In genomic region chr12:55926738-55927587, GRCh38 we compare ENCODE assay signal across 8 cellular contexts. TPM values are rescaled to one million over a fixed set of nuclear protein-coding genes. Genes with fewer than 3 reads are reported as not detected.
A peak's percentile ranks its signal among the peaks of the same experiment; 100 is the strongest.
DNase-seq lines count a peak whose midpoint lies in the region; ATAC-seq and TF ChIP-seq lines count a peak whose summit lies in the region.

No MANE protein-coding gene starts in this region.

- POLR2A ChIA-PET in CD4-positive, alpha-beta T cell (lab: Charles Lee), result interaction anchor here (0.6 to 18.6 kb wide), 24 partner anchors 9 to 1647 kb away, joined by 3 to 251 read pairs (median 5); partner anchors contain the start of genes CBX5, DNAJC14, ORMDL2 and PA2G4
- POLR2A ChIA-PET in activated CD4-positive, alpha-beta memory T cell treated with anti-CD3 and anti-CD28 coated beads, Interleukin-2, amount 10 ng/mL, durations not matched to agents 7 days and 5 days (lab: Charles Lee), result interaction anchor here (0.7 to 8.1 kb wide), 38 partner anchors 10 to 433 kb away, joined by 3 to 122 read pairs (median 4); partner anchors contain the start of genes BLOC1S1, CD63, DNAJC14 and IKZF4

- peak; percentile 83 to 90 (median 86) for DNase-seq in CD4-positive, alpha-beta T cell
- peak; percentile 88 for DNase-seq in HK-2 (ENCODE audit: unreplicated experiment)
- peak; percentile 86 for DNase-seq in NCI-H82 treated with DMSO at 0.1 percent for 48 hours (lab: John Stamatoyannopoulos, UW; ENCODE audit: unreplicated experiment)
- DNase-seq in activated CD4-positive, alpha-beta memory T cell treated with anti-CD3 and anti-CD28 coated beads, Interleukin-2, amount 10 ng/mL, durations not matched to agents 7 days and 5 days, result peak; percentile 95
- DNase-seq in ecto neural progenitor cell (ENCODE audit: low spot score), result peak; percentile 98
- peak; percentile 87 for DNase-seq in lung (ENCODE audit: low spot score)
- DNase-seq in stimulated activated CD4-positive, alpha-beta T cell treated with anti-CD3 and anti-CD28 coated beads, TNF-alpha, amount 100 ng/mL, for 24 hours (ENCODE audit: low read depth in 3 of 3), result peak; percentile 83 to 93 (median 87)

- H3K36me3 Mint-ChIP-seq in CD4-positive, alpha-beta T cell (ENCODE audit: low read depth), result peaks cover 68% of the 10 kb centered on the region
- peaks cover 54% of the 10 kb centered on the region for H3K36me3 Mint-ChIP-seq in activated CD4-positive, alpha-beta memory T cell treated with anti-CD3 and anti-CD28 coated beads, Interleukin-2, amount 10 ng/mL, durations not matched to agents 7 days and 5 days (ENCODE audit: low read depth)

- peak overlapping the region; percentile 88 for H3K4me3 ChIP-seq in lung

- H3K27ac Mint-ChIP-seq in CD4-positive, alpha-beta T cell, result peak overlapping the region; percentile 97
- peak overlapping the region; percentile 96 for H3K27ac Mint-ChIP-seq in activated CD4-positive, alpha-beta memory T cell treated with anti-CD3 and anti-CD28 coated beads, Interleukin-2, amount 10 ng/mL, durations not matched to agents 7 days and 5 days

- H3K9me3 ChIP-seq in CD4-positive, alpha-beta T cell (ENCODE audit: control insufficient read depth, low read length), result no peaks in the 10 kb centered on the region
- H3K9me3 ChIP-seq in lung (ENCODE audit: control insufficient read depth in 2 of 2, insufficient read depth in 1 of 2, low read length in 1 of 2), result no peaks in the 10 kb centered on the region

- TF ChIP-seq CTCF in CD4-positive, alpha-beta T cell (IDR thresholded peaks at IDR 0.05), result peak; percentile 86
- TF ChIP-seq CTCF in lung (IDR thresholded peaks at IDR 0.05; ENCODE audit: control extremely low read depth, extremely low read depth), result peak; percentile 31

- peaks cover 0 to 2% of the 10 kb centered on the region in 2 donors for H3K4me1 ChIP-seq in lung (ENCODE audit: control insufficient read depth in 2 of 2, insufficient read depth in 2 of 2, low read length in 2 of 2)

- peak overlapping the region; percentile 93 for H3K27ac ChIP-seq in CD4-positive, alpha-beta T cell (ENCODE audit: low read depth, low read length)
- peak overlapping the region; percentile 81 to 96 for H3K27ac ChIP-seq in lung (ENCODE audit: low read depth in 1 of 2, low read length in 1 of 2)

- no peaks in the 10 kb centered on the region for H3K27me3 ChIP-seq in CD4-positive, alpha-beta T cell (ENCODE audit: control insufficient read depth, insufficient read depth, low read length)
- no peaks in the 10 kb centered on the region for H3K27me3 ChIP-seq in lung (ENCODE audit: control insufficient read depth, insufficient read depth)

- no peaks in the 10 kb centered on the region for H3K27me3 Mint-ChIP-seq in CD4-positive, alpha-beta T cell
- H3K27me3 Mint-ChIP-seq in activated CD4-positive, alpha-beta memory T cell treated with anti-CD3 and anti-CD28 coated beads, Interleukin-2, amount 10 ng/mL, durations not matched to agents 7 days and 5 days, result no peaks in the 10 kb centered on the region

- H3K9me3 Mint-ChIP-seq in CD4-positive, alpha-beta T cell, result no peaks in the 10 kb centered on the region
- H3K9me3 Mint-ChIP-seq in activated CD4-positive, alpha-beta memory T cell treated with anti-CD3 and anti-CD28 coated beads, Interleukin-2, amount 10 ng/mL, durations not matched to agents 7 days and 5 days, result no peaks in the 10 kb centered on the region

- intact Hi-C loops in CD4-positive, alpha-beta T cell (cut with DNase I, micrococcal nuclease), result loop anchor here (1.0 to 5.0 kb wide), 4 partner anchors 13 to 190 kb away; partner anchors contain the start of genes RPL41 (in 2 of the 2), ZC3H10 (in 2 of the 2) and SARNP (in 1 of the 2)

- peaks cover 56% of the 10 kb centered on the region for H3K4me1 Mint-ChIP-seq in CD4-positive, alpha-beta T cell (ENCODE audit: low read depth)
- H3K4me1 Mint-ChIP-seq in activated CD4-positive, alpha-beta memory T cell treated with anti-CD3 and anti-CD28 coated beads, Interleukin-2, amount 10 ng/mL, durations not matched to agents 7 days and 5 days, result peaks cover 53% of the 10 kb centered on the region

- WGBS in lung, 2 donors, result 0% methylated on average over 42 of the region's 42 CpGs

- CTCF ChIA-PET in CD4-positive, alpha-beta T cell (lab: Charles Lee), result interaction anchor here (0.5 to 8.9 kb wide), 22 partner anchors 9 to 189 kb away, joined by 3 to 86 read pairs (median 3); partner anchors contain the start of genes DNAJC14, ORMDL2, RAB5B and SARNP
- CTCF ChIA-PET in activated CD4-positive, alpha-beta memory T cell treated with anti-CD3 and anti-CD28 coated beads, Interleukin-2, amount 10 ng/mL, durations not matched to agents 7 days and 5 days (lab: Charles Lee), result interaction anchor here (0.7 to 7.5 kb wide), 26 partner anchors 9 to 433 kb away, joined by 3 to 59 read pairs (median 4); partner anchors contain the start of genes BLOC1S1, DNAJC14, ORMDL2 and RAB5B

- peak; percentile 32 for ATAC-seq in CD4-positive, alpha-beta T cell (ENCODE audit: poor library complexity)
- ATAC-seq in GM19438 (IDR thresholded peaks at IDR 0.05; ENCODE audit: low read depth, unreplicated experiment) (peak; percentile 48), lung (ENCODE audit: insufficient read depth, low FRiP score) (peak; percentile 81)

- peaks cover 0 to 3% of the 10 kb centered on the region in 2 donors for H3K36me3 ChIP-seq in lung (ENCODE audit: control insufficient read depth in 2 of 2, insufficient read depth in 2 of 2, low read length in 2 of 2)

- H3K4me3 Mint-ChIP-seq in CD4-positive, alpha-beta T cell, result peak overlapping the region; percentile 96
- peak overlapping the region; percentile 91 for H3K4me3 Mint-ChIP-seq in activated CD4-positive, alpha-beta memory T cell treated with anti-CD3 and anti-CD28 coated beads, Interleukin-2, amount 10 ng/mL, durations not matched to agents 7 days and 5 days

RNA-seq across cellular contexts. Expression of gene PYM1, which starts 0.7 kb away (rescaled TPM):
- total RNA-seq in CD4-positive, alpha-beta T cell, result 10 to 100 TPM; 13.7 to 16.7 TPM
- 10 to 100 TPM; 54.2 to 56.0 TPM for total RNA-seq in activated CD4-positive, alpha-beta memory T cell treated with anti-CD3 and anti-CD28 coated beads, Interleukin-2, amount 10 ng/mL, durations not matched to agents 7 days and 5 days
- total RNA-seq in lung, result 10 to 100 TPM; 32.0 to 32.3 TPM
- polyA plus RNA-seq in lung, result 10 to 100 TPM; 37.7 to 44.9 TPM

RNA-seq across cellular contexts. Expression of gene DGKA, which starts 4.0 kb away (rescaled TPM):
- total RNA-seq in CD4-positive, alpha-beta T cell, result 100 to 1,000 TPM; 799 to 818 TPM
- total RNA-seq in activated CD4-positive, alpha-beta memory T cell treated with anti-CD3 and anti-CD28 coated beads, Interleukin-2, amount 10 ng/mL, durations not matched to agents 7 days and 5 days, result 100 to 1,000 TPM; 427 to 431 TPM
- total RNA-seq in lung, result 10 to 100 TPM; 33.7 to 41.1 TPM
- polyA plus RNA-seq in lung, result 10 to 100 TPM; 19.3 to 28.0 TPM

RNA-seq across cellular contexts. Expression of gene PMEL, which starts 38.9 kb away (rescaled TPM):
- not detected for total RNA-seq in CD4-positive, alpha-beta T cell
- total RNA-seq in activated CD4-positive, alpha-beta memory T cell treated with anti-CD3 and anti-CD28 coated beads, Interleukin-2, amount 10 ng/mL, durations not matched to agents 7 days and 5 days, result under 1 TPM; 0.33 to 0.60 TPM
- total RNA-seq in lung, result 1 to 10 TPM in 1 of 2 donors, under 1 TPM in 1; 0.43 to 1.7 TPM
- 1 to 10 TPM; 1.0 to 1.1 TPM for polyA plus RNA-seq in lung

RNA-seq across cellular contexts. Expression of gene CDK2, which starts 39.7 kb away (rescaled TPM):
- 10 to 100 TPM; 15.8 to 16.0 TPM for total RNA-seq in CD4-positive, alpha-beta T cell
- 10 to 100 TPM; 88.9 to 98.9 TPM for total RNA-seq in activated CD4-positive, alpha-beta memory T cell treated with anti-CD3 and anti-CD28 coated beads, Interleukin-2, amount 10 ng/mL, durations not matched to agents 7 days and 5 days
- total RNA-seq in lung, result 10 to 100 TPM; 27.4 to 28.0 TPM
- polyA plus RNA-seq in lung, result 10 to 100 TPM; 13.0 to 25.5 TPM

RNA-seq across cellular contexts. Expression of gene RAB5B, which starts 46.9 kb away (rescaled TPM):
- 10 to 100 TPM; 21.6 to 27.4 TPM for total RNA-seq in CD4-positive, alpha-beta T cell
- total RNA-seq in activated CD4-positive, alpha-beta memory T cell treated with anti-CD3 and anti-CD28 coated beads, Interleukin-2, amount 10 ng/mL, durations not matched to agents 7 days and 5 days, result 10 to 100 TPM; 70.1 to 71.5 TPM
- 100 to 1,000 TPM; 113 to 118 TPM for total RNA-seq in lung
- 10 to 100 TPM; 64.5 to 70.0 TPM for polyA plus RNA-seq in lung

Comparison
In these comparisons a context has a peak if more than half of its experiments do, and no peak if none do; other contexts are left out.
1. Peak in every context shown above with its lines: DNase-seq, ATAC-seq, H3K4me3 ChIP-seq and H3K27ac ChIP-seq.
2. RNA of gene DGKA, which starts 4.0 kb away (total RNA-seq): 799 to 818 TPM in CD4-positive, alpha-beta T cell and 427 to 431 TPM in activated CD4-positive, alpha-beta memory T cell treated with anti-CD3 and anti-CD28 coated beads, Interleukin-2, amount 10 ng/mL, durations not matched to agents 7 days and 5 days; 33.7 to 41.1 TPM in lung; every median in the first group is over 10 times any median in the second.